In the genomic region with DNA sequence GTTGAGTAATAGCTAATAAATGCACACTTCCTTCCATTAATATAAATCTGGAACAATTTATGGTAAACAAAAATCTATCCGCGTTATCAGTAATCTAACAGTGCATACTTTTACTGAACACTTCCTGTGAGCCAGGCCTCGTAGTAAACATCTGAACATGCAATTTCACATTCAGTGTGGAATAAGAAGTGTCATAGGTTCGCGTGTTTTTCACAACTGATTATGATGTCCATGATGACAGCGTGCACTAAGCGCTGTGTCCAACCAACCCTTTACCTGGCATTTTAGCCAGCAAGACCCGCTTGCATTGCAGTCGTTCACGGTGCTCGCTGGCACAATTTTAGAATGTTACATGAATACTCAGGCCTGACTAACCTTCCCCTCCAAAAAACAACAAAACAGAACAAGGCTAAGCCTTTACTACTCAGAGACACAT, we compare ENCODE assay signal across 9 cellular contexts. TPM values are rescaled to one million over a fixed set of nuclear protein-coding genes. Genes with fewer than 3 reads are reported as not detected.
A peak's percentile ranks its signal among the peaks of the same experiment; 100 is the strongest.
DNase-seq lines count a peak whose midpoint lies in the region; ATAC-seq and TF ChIP-seq lines count a peak whose summit lies in the region.
"Had no signal": no experiment of that assay in that cellular context is flagged by ENCODE, and none has a peak within 500 bp of the region (broad histone marks: within the 10 kb centered on the region; RNA-seq: fewer than 3 reads in every experiment).

No MANE protein-coding gene starts in this region.

- TF ChIP-seq CTCF in RWPE2 (IDR thresholded peaks at IDR 0.05; ENCODE audit: poor library complexity, severe bottlenecking) = no peak

- no peak overlapping the region for H3K9ac ChIP-seq in rectal smooth muscle tissue (ENCODE audit: low read length)

- H3K36me3 ChIP-seq in RWPE2 (ENCODE audit: low read depth) = peaks cover 20% of the 10 kb centered on the region
- peaks cover 0 to 5% of the 10 kb centered on the region in 2 donors for H3K36me3 ChIP-seq in esophagus (ENCODE audit: control insufficient read depth in 2 of 2, insufficient read depth in 2 of 2, low read length in 1 of 2)
- no peaks in the 10 kb centered on the region for H3K36me3 ChIP-seq in rectal smooth muscle tissue (ENCODE audit: control insufficient read depth, insufficient read depth, low read length)

- H3K27me3 ChIP-seq in RWPE2 (ENCODE audit: insufficient read depth, poor library complexity, severe bottlenecking) = no peaks in the 10 kb centered on the region
- H3K27me3 ChIP-seq in esophagus (ENCODE audit: control insufficient read depth in 1 of 2, insufficient read depth in 2 of 2, low read length in 2 of 2) = no peaks in the 10 kb centered on the region
- no peaks in the 10 kb centered on the region for H3K27me3 ChIP-seq in rectal smooth muscle tissue (ENCODE audit: control insufficient read depth, insufficient read depth, low read length)

- peak overlapping the region; percentile 81 for H3K27ac ChIP-seq in RWPE2 (ENCODE audit: poor library complexity, severe bottlenecking)
- H3K27ac ChIP-seq in esophagus (ENCODE audit: low read depth in 2 of 2, low read length in 1 of 2) = peak overlapping the region; percentile 61 to 93
- peak overlapping the region; percentile 96 for H3K27ac ChIP-seq in rectal smooth muscle tissue (ENCODE audit: low read depth, low read length)
- H3K27ac ChIP-seq: epithelial cell of prostate had no signal

- H3K9me3 ChIP-seq in RWPE2 (ENCODE audit: severe bottlenecking) = no peaks in the 10 kb centered on the region
- H3K9me3 ChIP-seq in esophagus (ENCODE audit: control insufficient read depth in 2 of 2, insufficient read depth in 1 of 2, low read depth in 1 of 2, low read length in 1 of 2) = no peaks in the 10 kb centered on the region

- peak; percentile 1; the same call in 2 of the 3 replicates for ATAC-seq in RWPE2 (ENCODE audit: low read depth)
- no peak for ATAC-seq in HG03378 (IDR thresholded peaks at IDR 0.05; ENCODE audit: unreplicated experiment)

- 45 to 50% methylated on average over 11 of the region's 11 CpGs for WGBS in esophagus, 2 donors

- in situ Hi-C loops in G401 (cut with HindIII; ENCODE audit: low sequenced_read_pairs) = no loop called here

- peaks cover 16% of the 10 kb centered on the region for H3K4me1 ChIP-seq in RWPE2 (ENCODE audit: insufficient read depth, poor library complexity, severe bottlenecking)
- peaks cover 0 to 2% of the 10 kb centered on the region in 2 donors for H3K4me1 ChIP-seq in esophagus (ENCODE audit: control insufficient read depth in 2 of 2, insufficient read depth in 2 of 2, low read length in 1 of 2)
- peaks cover 11% of the 10 kb centered on the region for H3K4me1 ChIP-seq in rectal smooth muscle tissue (ENCODE audit: control insufficient read depth, insufficient read depth, low read length)

- H3K4me3 ChIP-seq in RWPE2 (ENCODE audit: severe bottlenecking) = peak overlapping the region; percentile 71
- H3K4me3 ChIP-seq in esophagus (ENCODE audit: low read depth in 1 of 2, low read length in 2 of 2) = peak overlapping the region; percentile 46 to 61
- H3K4me3 ChIP-seq in rectal smooth muscle tissue (ENCODE audit: low read length) = peak overlapping the region; percentile 72

- DNase-seq in G401 (ENCODE audit: low spot score) (peak; percentile 61), RWPE2 (ENCODE audit: low spot score) (no peak), NCI-H146 (lab: John Stamatoyannopoulos, UW) (no peak), GF-D8 (lab: John Stamatoyannopoulos, UW) (no peak), NCI-H82 treated with DMSO at 0.1 percent for 48 hours (lab: John Stamatoyannopoulos, UW; ENCODE audit: unreplicated experiment) (no peak)

RNA-seq across cellular contexts. Expression of a gene that starts 2.1 kb away (rescaled TPM):
- total RNA-seq in G401 (2014; rRNA removed; shearing (Covaris generic)) = 65.8 and 80.4 TPM in 2 replicates
- polyA plus RNA-seq in esophagus = 10 to 100 TPM; 12.7 to 13.2 TPM
